In the genomic region with DNA sequence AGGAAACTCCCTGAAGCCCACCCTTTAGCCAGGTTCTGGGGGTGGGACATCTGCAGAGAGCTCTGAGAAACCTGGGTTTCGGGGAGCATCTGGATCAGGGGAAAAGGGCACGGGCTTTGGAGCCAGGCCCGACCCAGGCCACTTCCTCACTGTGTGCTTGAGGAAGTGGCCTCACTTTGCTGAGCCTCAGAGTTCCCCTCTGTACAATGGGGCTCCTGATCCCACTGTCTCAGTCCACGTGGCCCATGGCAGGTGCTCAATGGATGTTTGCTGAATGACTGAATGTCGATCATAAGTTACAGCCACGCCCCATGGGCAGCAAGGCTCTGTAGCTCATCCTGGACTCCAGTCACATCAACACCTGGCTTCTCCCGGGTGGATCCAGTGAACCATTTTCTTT, we compare ENCODE assay signal across 1 cellular context.
TF ChIP-seq lines count a peak whose summit lies in the region.

No MANE protein-coding gene starts in this region.

TF ChIP-seq in GM12878, 131 proteins besides CTCF, POLR2A, EP300 and RAD21:
- TF ChIP-seq EGR1 (IDR thresholded peaks at IDR 0.05; ENCODE audit: borderline replicate concordance in 1 of 2, low read depth in 2 of 2, low read length in 2 of 2) (no peak), ZNF274 (IDR thresholded peaks at IDR 0.05; ENCODE audit: insufficient read depth, insufficient read length) (no peak)
- TF ChIP-seq, protein P1, sequence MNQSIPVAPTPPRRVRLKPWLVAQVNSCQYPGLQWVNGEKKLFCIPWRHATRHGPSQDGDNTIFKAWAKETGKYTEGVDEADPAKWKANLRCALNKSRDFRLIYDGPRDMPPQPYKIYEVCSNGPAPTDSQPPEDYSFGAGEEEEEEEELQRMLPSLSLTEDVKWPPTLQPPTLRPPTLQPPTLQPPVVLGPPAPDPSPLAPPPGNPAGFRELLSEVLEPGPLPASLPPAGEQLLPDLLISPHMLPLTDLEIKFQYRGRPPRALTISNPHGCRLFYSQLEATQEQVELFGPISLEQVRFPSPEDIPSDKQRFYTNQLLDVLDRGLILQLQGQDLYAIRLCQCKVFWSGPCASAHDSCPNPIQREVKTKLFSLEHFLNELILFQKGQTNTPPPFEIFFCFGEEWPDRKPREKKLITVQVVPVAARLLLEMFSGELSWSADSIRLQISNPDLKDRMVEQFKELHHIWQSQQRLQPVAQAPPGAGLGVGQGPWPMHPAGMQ (IDR thresholded peaks at IDR 0.05; ENCODE audit: borderline replicate concordance): no peak
- TF ChIP-seq, protein P2, sequence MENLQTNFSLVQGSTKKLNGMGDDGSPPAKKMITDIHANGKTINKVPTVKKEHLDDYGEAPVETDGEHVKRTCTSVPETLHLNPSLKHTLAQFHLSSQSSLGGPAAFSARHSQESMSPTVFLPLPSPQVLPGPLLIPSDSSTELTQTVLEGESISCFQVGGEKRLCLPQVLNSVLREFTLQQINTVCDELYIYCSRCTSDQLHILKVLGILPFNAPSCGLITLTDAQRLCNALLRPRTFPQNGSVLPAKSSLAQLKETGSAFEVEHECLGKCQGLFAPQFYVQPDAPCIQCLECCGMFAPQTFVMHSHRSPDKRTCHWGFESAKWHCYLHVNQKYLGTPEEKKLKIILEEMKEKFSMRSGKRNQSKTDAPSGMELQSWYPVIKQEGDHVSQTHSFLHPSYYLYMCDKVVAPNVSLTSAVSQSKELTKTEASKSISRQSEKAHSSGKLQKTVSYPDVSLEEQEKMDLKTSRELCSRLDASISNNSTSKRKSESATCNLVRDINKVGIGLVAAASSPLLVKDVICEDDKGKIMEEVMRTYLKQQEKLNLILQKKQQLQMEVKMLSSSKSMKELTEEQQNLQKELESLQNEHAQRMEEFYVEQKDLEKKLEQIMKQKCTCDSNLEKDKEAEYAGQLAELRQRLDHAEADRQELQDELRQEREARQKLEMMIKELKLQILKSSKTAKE (IDR thresholded peaks at IDR 0.05; ENCODE audit: low read depth, poor library complexity, severe bottlenecking): no peak
